ENCODE assay signal across 7 cellular contexts in genomic region chr6:106519460-106520394, GRCh38.
A peak's percentile ranks its signal among the peaks of the same experiment; 100 is the strongest.
DNase-seq lines count a peak whose midpoint lies in the region; ATAC-seq and TF ChIP-seq lines count a peak whose summit lies in the region.

No MANE protein-coding gene starts in this region.

- TF ChIP-seq CTCF in RWPE2 (IDR thresholded peaks at IDR 0.05; ENCODE audit: poor library complexity, severe bottlenecking), result no peak

- peaks cover 69% of the 10 kb centered on the region for H3K36me3 ChIP-seq in RWPE2 (ENCODE audit: low read depth)

- ATAC-seq in GM18907 (IDR thresholded peaks at IDR 0.05; ENCODE audit: unreplicated experiment), result peak; percentile 67
- peak; percentile 40 for ATAC-seq in HG03066 (IDR thresholded peaks at IDR 0.05; ENCODE audit: low read depth, unreplicated experiment)
- peak; percentile 94 for ATAC-seq in RWPE2 (ENCODE audit: low read depth)

- no peaks in the 10 kb centered on the region for H3K27me3 ChIP-seq in RWPE2 (ENCODE audit: insufficient read depth, poor library complexity, severe bottlenecking)

- peaks cover 72% of the 10 kb centered on the region for H3K4me1 ChIP-seq in RWPE2 (ENCODE audit: insufficient read depth, poor library complexity, severe bottlenecking)

- DNase-seq in RWPE2 (ENCODE audit: low spot score) (peak; percentile 70), hepatic stellate cell (ENCODE audit: low spot score) (peak; percentile 77), G401 (ENCODE audit: low spot score) (no peak)
- DNase-seq in activated T-helper 9 cell treated with anti-CD3 and anti-CD28 coated beads, Interleukin-2, amount 50 U/mL, for 16 hours (ENCODE audit: low read depth), result peak; percentile 69
- peak; percentile 55 for DNase-seq in stimulated activated CD8-positive, alpha-beta memory T cell treated with anti-CD3 and anti-CD28 coated beads, Interleukin-12 subunit alpha, Interleukin-12 subunit beta, amount 100 ng/mL, for 4 hours (ENCODE audit: low read depth)

- in situ Hi-C loops in G401 (cut with HindIII; ENCODE audit: low sequenced_read_pairs), result no loop called here

- no peak overlapping the region for H3K4me3 ChIP-seq in RWPE2 (ENCODE audit: severe bottlenecking)

- H3K9me3 ChIP-seq in RWPE2 (ENCODE audit: severe bottlenecking), result no peaks in the 10 kb centered on the region

- peak overlapping the region; percentile 99 for H3K27ac ChIP-seq in RWPE2 (ENCODE audit: poor library complexity, severe bottlenecking)

Comparison
In these comparisons a context has a peak if more than half of its experiments do, and no peak if none do; other contexts are left out.
1. ATAC-seq: peak in every context shown above with its lines; median percentile 94 in RWPE2; 67 in GM18907; 40 in HG03066.